Comparison of ENCODE assay signal across 8 cellular contexts in genomic region chr9:70601000-70601929, GRCh38.
A peak's percentile ranks its signal among the peaks of the same experiment; 100 is the strongest.
DNase-seq lines count a peak whose midpoint lies in the region; ATAC-seq and TF ChIP-seq lines count a peak whose summit lies in the region.

No MANE protein-coding gene starts in this region.

- TF ChIP-seq CTCF in retinal pigment epithelial cell (conservative IDR thresholded peaks at IDR 0.05; ENCODE audit: low read depth, low read length), result no peak

- DNase-seq in DMS53 (lab: John Stamatoyannopoulos, UW) (peak; percentile 31), DMS53 treated with DMSO at 0.1 percent for 48 hours (lab: John Stamatoyannopoulos, UW; ENCODE audit: unreplicated experiment) (no peak), amygdala (lab: John Stamatoyannopoulos, UW) (peak in 55 of 56 donors; percentile 26 to 94 (median 75)), left cardiac atrium (peak; percentile 98), retinal pigment epithelial cell (ENCODE audit: low read depth) (peak; percentile 100), OCI-M2 (lab: John Stamatoyannopoulos, UW; ENCODE audit: unreplicated experiment) (no peak)
- DNase-seq in stimulated activated CD4-positive, alpha-beta T cell treated with anti-CD3 and anti-CD28 coated beads, Interleukin-4, amount 100 ng/mL, for 4 hours, result no peak

- intact Hi-C loops in left cardiac atrium (cut with DNase I), result loop anchor here (1.0 to 10.0 kb wide), 5 partner anchors 122 to 346 kb away; partner anchors contain the start of genes KLF9 (in 1 of the 2) and SMC5 (in 1 of the 2)

- peak; percentile 87 to 90 for ATAC-seq in left cardiac atrium
- no peak for ATAC-seq in HG03460 (IDR thresholded peaks at IDR 0.05; ENCODE audit: unreplicated experiment)

- H3K4me3 ChIP-seq in retinal pigment epithelial cell (ENCODE audit: low read length), result peak overlapping the region; percentile 5

Comparison
In these comparisons a context has a peak if more than half of its experiments do, and no peak if none do; other contexts are left out.
1. DNase-seq: peak in DMS53 (single experiment), amygdala (55 of 56), left cardiac atrium (single experiment) and retinal pigment epithelial cell (single experiment); none in DMS53 treated with DMSO at 0.1 percent for 48 hours (single experiment), stimulated activated CD4-positive, alpha-beta T cell treated with anti-CD3 and anti-CD28 coated beads, Interleukin-4, amount 100 ng/mL, for 4 hours (0 of 2) and OCI-M2 (single experiment).